In genomic region chr4:21678711-21679110, GRCh38 we compare ENCODE assay signal across 25 cellular contexts.
"Had no signal": no experiment of that assay in that cellular context is flagged by ENCODE, and none has a peak within 500 bp of the region (broad histone marks: within the 10 kb centered on the region; RNA-seq: fewer than 3 reads in every experiment).

No MANE protein-coding gene starts in this region.

- H3K27me3 ChIP-seq: hepatocyte, left lung, pancreas, suprapubic skin, tibial artery, uterus had no signal

- H3K4me3 ChIP-seq: hepatocyte, left lung, lower lobe of right lung, pancreas, prostate gland, skin epidermis, suprapubic skin, thoracic aorta, tibial artery, uterus had no signal

- H3K4me1 ChIP-seq: left lung, lower lobe of right lung, pancreas, prostate gland, suprapubic skin, tibial artery, uterus had no signal

- H3K27ac ChIP-seq: hepatocyte, left lung, lower lobe of right lung, pancreas, prostate gland, skin epidermis, suprapubic skin, thoracic aorta, tibial artery, uterus had no signal

- DNase-seq: islet precursor cell; left cardiac atrium; left lung; lower lobe of right lung; mammary epithelial cell; mesenchymal stem cell; naive thymus-derived CD8-positive, alpha-beta T cell; nucleus accumbens; pancreas; posterior cingulate gyrus; retina; right cardiac atrium; stimulated activated CD4-positive, alpha-beta T cell treated with anti-CD3 and anti-CD28 coated beads, Interleukin-12 subunit alpha, Interleukin-12 subunit beta, amount 100 ng/mL, for 4 hours; stimulated activated CD4-positive, alpha-beta T cell treated with anti-CD3 and anti-CD28 coated beads, Interleukin-15, amount 100 ng/mL, for 24 hours; stimulated activated CD4-positive, alpha-beta T cell treated with anti-CD3 and anti-CD28 coated beads, Interleukin-2, amount 100 ng/mL, for 24 hours; stimulated activated CD4-positive, alpha-beta T cell treated with anti-CD3 and anti-CD28 coated beads, Interleukin-4, amount 100 ng/mL, for 1 hour; stimulated activated naive CD4-positive, alpha-beta T cell; tibial artery; trophoblast cell; uterus had no signal

- H3K9me3 ChIP-seq: left lung, lower lobe of right lung, pancreas, prostate gland, suprapubic skin, thoracic aorta, tibial artery, uterus had no signal

- H3K36me3 ChIP-seq: left lung, lower lobe of right lung, pancreas, prostate gland, suprapubic skin, thoracic aorta, tibial artery, uterus had no signal
